In genomic region chr16:89759742-89760366, GRCh38 we compare ENCODE assay signal across 14 cellular contexts. TPM values are rescaled to one million over a fixed set of nuclear protein-coding genes. Genes with fewer than 3 reads are reported as not detected.
A peak's percentile ranks its signal among the peaks of the same experiment; 100 is the strongest.
DNase-seq lines count a peak whose midpoint lies in the region; ATAC-seq and TF ChIP-seq lines count a peak whose summit lies in the region.
"Had no signal": no experiment of that assay in that cellular context is flagged by ENCODE, and none has a peak within 500 bp of the region (broad histone marks: within the 10 kb centered on the region; RNA-seq: fewer than 3 reads in every experiment).

No MANE protein-coding gene starts in this region.

- H3K36me3 ChIP-seq in Caco-2 (ENCODE audit: control insufficient read depth, insufficient read depth, low read length) (peaks cover 13% of the 10 kb centered on the region), HAP-1 (replicated peaks) (peaks cover 83% of the 10 kb centered on the region)
- H3K36me3 ChIP-seq in naive thymus-derived CD4-positive, alpha-beta T cell (ENCODE audit: control insufficient read depth in 2 of 3, insufficient read depth in 3 of 3, low read length in 3 of 3): no peaks in the 10 kb centered on the region
- H3K36me3 ChIP-seq: adrenal gland had no signal

- in situ Hi-C loops in HAP-1 (cut with MboI; ENCODE audit: low sequenced_read_pairs): no loop called here

- no peak for TF ChIP-seq CTCF in Caco-2 (IDR thresholded peaks at IDR 0.05; ENCODE audit: insufficient read depth in 1 of 2, low read depth in 1 of 2, low read length in 1 of 2, severe bottlenecking in 1 of 2, unreplicated experiment in 1 of 2)

- no TSS peak for BruUV-seq in Caco-2 (replicated peaks; lab: Mats Ljungman, UMichigan)

- intact Hi-C loops in Caco-2 (cut with micrococcal nuclease; ENCODE audit: unreplicated experiment): no loop called here
- intact Hi-C loops in activated T-helper 1 cell treated with anti-CD3 and anti-CD28 coated beads, Interleukin-12 subunit alpha, Interleukin-12 subunit beta, Interleukin-2, Interleukin-4 antibody, amounts not matched to agents 30 ng/mL and 10 ng/mL and 1 ng/mL, durations not matched to agents 14 hours and 24 hours and 36 hours (cut with micrococcal nuclease): no loop called here
- intact Hi-C loops in naive thymus-derived CD4-positive, alpha-beta T cell (cut with micrococcal nuclease): loop anchor here in 1 of 2 donors (2.0 kb wide), 1 partner anchor 19 kb away; no protein-coding TSS in a partner anchor

- H3K4me1 ChIP-seq in Caco-2: no peaks in the 10 kb centered on the region
- peaks cover 22 to 27% of the 10 kb centered on the region in 2 donors for H3K4me1 ChIP-seq in naive thymus-derived CD4-positive, alpha-beta T cell (ENCODE audit: control insufficient read depth in 2 of 2, insufficient read depth in 2 of 2, low read length in 2 of 2)
- no peaks in the 10 kb centered on the region for H3K4me1 ChIP-seq in HAP-1
- H3K4me1 ChIP-seq: adrenal gland, parathyroid adenoma had no signal

- H3K4me3 ChIP-seq in Caco-2 (ENCODE audit: low read depth, low read length) (no peak overlapping the region), HAP-1 (no peak overlapping the region)
- H3K4me3 ChIP-seq in naive thymus-derived CD4-positive, alpha-beta T cell (ENCODE audit: low read length): no peak overlapping the region
- H3K4me3 ChIP-seq: adrenal gland had no signal

- H3K36me3 Mint-ChIP-seq in T-helper 1 cell treated with Interleukin-12 subunit alpha and Interleukin-12 subunit beta and Interleukin-4 antibody, amounts not matched to agents 30 μg/mL and 1 μg/mL, for 36 hours (ENCODE audit: low read depth): peaks cover 42% of the 10 kb centered on the region
- peaks cover 98% of the 10 kb centered on the region for H3K36me3 Mint-ChIP-seq in Caco-2 (ENCODE audit: insufficient read depth, unreplicated experiment)
- H3K36me3 Mint-ChIP-seq in activated T-helper 1 cell treated with anti-CD3 and anti-CD28 coated beads, Interleukin-12 subunit alpha, Interleukin-12 subunit beta, Interleukin-2, Interleukin-4 antibody, amounts not matched to agents 30 ng/mL and 10 ng/mL and 1 ng/mL, durations not matched to agents 14 hours and 24 hours and 36 hours (ENCODE audit: low read depth): peaks cover 42% of the 10 kb centered on the region
- peaks cover 0 to 36% (median 0%) of the 10 kb centered on the region in 5 donors for H3K36me3 Mint-ChIP-seq in naive thymus-derived CD4-positive, alpha-beta T cell

- peak overlapping the region; percentile 57 for H3K27ac Mint-ChIP-seq in T-helper 1 cell treated with Interleukin-12 subunit alpha and Interleukin-12 subunit beta and Interleukin-4 antibody, amounts not matched to agents 30 μg/mL and 1 μg/mL, for 36 hours
- H3K27ac Mint-ChIP-seq in Caco-2 (ENCODE audit: unreplicated experiment): peak overlapping the region; percentile 49
- peak overlapping the region; percentile 48 for H3K27ac Mint-ChIP-seq in activated T-helper 1 cell treated with anti-CD3 and anti-CD28 coated beads, Interleukin-12 subunit alpha, Interleukin-12 subunit beta, Interleukin-2, Interleukin-4 antibody, amounts not matched to agents 30 ng/mL and 10 ng/mL and 1 ng/mL, durations not matched to agents 14 hours and 24 hours and 36 hours
- H3K27ac Mint-ChIP-seq in naive thymus-derived CD4-positive, alpha-beta T cell: peak overlapping the region; percentile 90 to 92 (median 92)

- no peak for DNase-seq in T-helper 1 cell
- DNase-seq in Caco-2: no peak
- DNase-seq in activated T-helper 1 cell treated with anti-CD3 and anti-CD28 coated beads, Interleukin-12 subunit alpha, Interleukin-12 subunit beta, Interleukin-2, Interleukin-4 antibody, amounts not matched to agents 30 ng/mL and 10 ng/mL and 1 ng/mL, durations not matched to agents 14 hours and 24 hours and 36 hours (ENCODE audit: low spot score): no peak
- DNase-seq in naive thymus-derived CD4-positive, alpha-beta T cell: no peak
- DNase-seq in NCI-H748 (lab: John Stamatoyannopoulos, UW; ENCODE audit: unreplicated experiment): no peak
- no peak for DNase-seq in HAP-1 (ENCODE audit: low spot score in 2 of 2)
- DNase-seq: adrenal gland, kidney glomerular epithelial cell, NCI-H1092, Right ventricle myocardium superior had no signal

- H3K4me1 Mint-ChIP-seq in T-helper 1 cell treated with Interleukin-12 subunit alpha and Interleukin-12 subunit beta and Interleukin-4 antibody, amounts not matched to agents 30 μg/mL and 1 μg/mL, for 36 hours (ENCODE audit: low read depth): peaks cover 25% of the 10 kb centered on the region
- H3K4me1 Mint-ChIP-seq in Caco-2 (ENCODE audit: low read depth, unreplicated experiment): no peaks in the 10 kb centered on the region
- H3K4me1 Mint-ChIP-seq in activated T-helper 1 cell treated with anti-CD3 and anti-CD28 coated beads, Interleukin-12 subunit alpha, Interleukin-12 subunit beta, Interleukin-2, Interleukin-4 antibody, amounts not matched to agents 30 ng/mL and 10 ng/mL and 1 ng/mL, durations not matched to agents 14 hours and 24 hours and 36 hours (ENCODE audit: low read depth): peaks cover 29% of the 10 kb centered on the region
- peaks cover 19 to 40% (median 35%) of the 10 kb centered on the region in 7 donors for H3K4me1 Mint-ChIP-seq in naive thymus-derived CD4-positive, alpha-beta T cell

- H3K27ac ChIP-seq in naive thymus-derived CD4-positive, alpha-beta T cell (ENCODE audit: low read depth, low read length): no peak overlapping the region
- H3K27ac ChIP-seq: 22Rv1, adrenal gland, parathyroid adenoma had no signal

- no peaks in the 10 kb centered on the region for H3K9me3 Mint-ChIP-seq in T-helper 1 cell treated with Interleukin-12 subunit alpha and Interleukin-12 subunit beta and Interleukin-4 antibody, amounts not matched to agents 30 μg/mL and 1 μg/mL, for 36 hours
- no peaks in the 10 kb centered on the region for H3K9me3 Mint-ChIP-seq in Caco-2 (ENCODE audit: unreplicated experiment)
- H3K9me3 Mint-ChIP-seq in activated T-helper 1 cell treated with anti-CD3 and anti-CD28 coated beads, Interleukin-12 subunit alpha, Interleukin-12 subunit beta, Interleukin-2, Interleukin-4 antibody, amounts not matched to agents 30 ng/mL and 10 ng/mL and 1 ng/mL, durations not matched to agents 14 hours and 24 hours and 36 hours: no peaks in the 10 kb centered on the region
- peaks cover 0 to 2% (median 0%) of the 10 kb centered on the region in 11 donors for H3K9me3 Mint-ChIP-seq in naive thymus-derived CD4-positive, alpha-beta T cell

- ATAC-seq in naive thymus-derived CD4-positive, alpha-beta T cell: peak; percentile 30
- no peak for ATAC-seq in GM18909 (IDR thresholded peaks at IDR 0.05; ENCODE audit: poor library complexity, unreplicated experiment)

- H3K27me3 ChIP-seq in Caco-2 (replicated peaks; ENCODE audit: control insufficient read depth, insufficient read depth, low read length) (no peaks in the 10 kb centered on the region), HAP-1 (ENCODE audit: low read depth) (no peaks in the 10 kb centered on the region)
- no peaks in the 10 kb centered on the region for H3K27me3 ChIP-seq in naive thymus-derived CD4-positive, alpha-beta T cell (ENCODE audit: control insufficient read depth in 2 of 2, insufficient read depth in 2 of 2, low read length in 2 of 2)
- H3K27me3 ChIP-seq: adrenal gland had no signal

- CTCF ChIA-PET in Caco-2 (lab: Charles Lee): no interaction called here
- CTCF ChIA-PET in naive thymus-derived CD4-positive, alpha-beta T cell (lab: Charles Lee): no interaction called here

- POLR2A ChIA-PET in Caco-2 (lab: Charles Lee): no interaction called here
- POLR2A ChIA-PET in naive thymus-derived CD4-positive, alpha-beta T cell (lab: Charles Lee): no interaction called here

- no peaks in the 10 kb centered on the region for H3K27me3 Mint-ChIP-seq in T-helper 1 cell treated with Interleukin-12 subunit alpha and Interleukin-12 subunit beta and Interleukin-4 antibody, amounts not matched to agents 30 μg/mL and 1 μg/mL, for 36 hours (ENCODE audit: low read depth)
- H3K27me3 Mint-ChIP-seq in Caco-2 (ENCODE audit: insufficient read depth, unreplicated experiment): no peaks in the 10 kb centered on the region
- H3K27me3 Mint-ChIP-seq in activated T-helper 1 cell treated with anti-CD3 and anti-CD28 coated beads, Interleukin-12 subunit alpha, Interleukin-12 subunit beta, Interleukin-2, Interleukin-4 antibody, amounts not matched to agents 30 ng/mL and 10 ng/mL and 1 ng/mL, durations not matched to agents 14 hours and 24 hours and 36 hours (ENCODE audit: insufficient read depth): no peaks in the 10 kb centered on the region
- H3K27me3 Mint-ChIP-seq in naive thymus-derived CD4-positive, alpha-beta T cell: no peaks in the 10 kb centered on the region

- no peak overlapping the region for H3K4me3 Mint-ChIP-seq in T-helper 1 cell treated with Interleukin-12 subunit alpha and Interleukin-12 subunit beta and Interleukin-4 antibody, amounts not matched to agents 30 μg/mL and 1 μg/mL, for 36 hours
- H3K4me3 Mint-ChIP-seq in Caco-2 (ENCODE audit: unreplicated experiment): no peak overlapping the region
- no peak overlapping the region for H3K4me3 Mint-ChIP-seq in activated T-helper 1 cell treated with anti-CD3 and anti-CD28 coated beads, Interleukin-12 subunit alpha, Interleukin-12 subunit beta, Interleukin-2, Interleukin-4 antibody, amounts not matched to agents 30 ng/mL and 10 ng/mL and 1 ng/mL, durations not matched to agents 14 hours and 24 hours and 36 hours
- H3K4me3 Mint-ChIP-seq in naive thymus-derived CD4-positive, alpha-beta T cell: peak overlapping the region in 9 of 10 donors; percentile 16 to 91 (median 87)

- H3K9me3 ChIP-seq in Caco-2: no peaks in the 10 kb centered on the region
- no peaks in the 10 kb centered on the region for H3K9me3 ChIP-seq in naive thymus-derived CD4-positive, alpha-beta T cell (ENCODE audit: control insufficient read depth in 2 of 3, low read length in 3 of 3)
- H3K9me3 ChIP-seq in HAP-1: no peaks in the 10 kb centered on the region
- H3K9me3 ChIP-seq: adrenal gland had no signal

RNA-seq across cellular contexts. Expression of gene ZNF276, which starts 38.5 kb away (rescaled TPM):
- 28.1 and 35.4 TPM in 2 replicates for total RNA-seq in Caco-2 (2022)
- 34.2 and 36.4 TPM in 2 replicates for total RNA-seq in activated T-helper 1 cell treated with anti-CD3 and anti-CD28 coated beads, Interleukin-12 subunit alpha, Interleukin-12 subunit beta, Interleukin-2, Interleukin-4 antibody, amounts not matched to agents 30 ng/mL and 10 ng/mL and 1 ng/mL, durations not matched to agents 14 hours and 24 hours and 36 hours
- total RNA-seq in naive thymus-derived CD4-positive, alpha-beta T cell: 100 to 1,000 TPM in 4 of 5 experiments, 10 to 100 TPM in 1; 75.4 to 160 (median 137) TPM
- polyA plus RNA-seq in naive thymus-derived CD4-positive, alpha-beta T cell: 10 to 100 TPM; 17.0 to 65.1 TPM

RNA-seq across cellular contexts. Expression of gene VPS9D1, which starts 39.2 kb away (rescaled TPM):
- 6.1 and 6.3 TPM in 2 replicates for total RNA-seq in Caco-2 (2022)
- total RNA-seq in activated T-helper 1 cell treated with anti-CD3 and anti-CD28 coated beads, Interleukin-12 subunit alpha, Interleukin-12 subunit beta, Interleukin-2, Interleukin-4 antibody, amounts not matched to agents 30 ng/mL and 10 ng/mL and 1 ng/mL, durations not matched to agents 14 hours and 24 hours and 36 hours: 4.9 and 5.9 TPM in 2 replicates
- 10 to 100 TPM; 11.2 to 28.9 (median 13.3) TPM for total RNA-seq in naive thymus-derived CD4-positive, alpha-beta T cell
- polyA plus RNA-seq in naive thymus-derived CD4-positive, alpha-beta T cell: 1 to 10 TPM in 1 of 2 donors, under 1 TPM in 1; 0.93 to 1.5 TPM

RNA-seq across cellular contexts. Expression of gene FANCA, which starts 56.6 kb away (rescaled TPM):
- 173 and 185 TPM in 2 replicates for total RNA-seq in Caco-2 (2022)
- 210 and 221 TPM in 2 replicates for total RNA-seq in activated T-helper 1 cell treated with anti-CD3 and anti-CD28 coated beads, Interleukin-12 subunit alpha, Interleukin-12 subunit beta, Interleukin-2, Interleukin-4 antibody, amounts not matched to agents 30 ng/mL and 10 ng/mL and 1 ng/mL, durations not matched to agents 14 hours and 24 hours and 36 hours
- 100 to 1,000 TPM in 1 of 5 experiments, 10 to 100 TPM in 1, 1 to 10 TPM in 3; 3.5 to 111 (median 7.9) TPM for total RNA-seq in naive thymus-derived CD4-positive, alpha-beta T cell
- polyA plus RNA-seq in naive thymus-derived CD4-positive, alpha-beta T cell: 1 to 10 TPM in 1 of 2 donors, under 1 TPM in 1; 0.59 to 3.4 TPM

RNA-seq across cellular contexts. Expression of gene SPATA2L, which starts 58.3 kb away (rescaled TPM):
- 16.4 and 18.5 TPM in 2 replicates for total RNA-seq in Caco-2 (2022)
- total RNA-seq in activated T-helper 1 cell treated with anti-CD3 and anti-CD28 coated beads, Interleukin-12 subunit alpha, Interleukin-12 subunit beta, Interleukin-2, Interleukin-4 antibody, amounts not matched to agents 30 ng/mL and 10 ng/mL and 1 ng/mL, durations not matched to agents 14 hours and 24 hours and 36 hours: 14.1 and 15.2 TPM in 2 replicates
- total RNA-seq in naive thymus-derived CD4-positive, alpha-beta T cell: 10 to 100 TPM in 3 of 5 experiments, 1 to 10 TPM in 2; 8.4 to 32.2 (median 12.0) TPM
- polyA plus RNA-seq in naive thymus-derived CD4-positive, alpha-beta T cell: 10 to 100 TPM in 1 of 2 donors, 1 to 10 TPM in 1; 7.0 to 12.4 TPM

Comparison
In these comparisons a context has a peak if more than half of its experiments do, and no peak if none do; other contexts are left out.
1. H3K4me3 Mint-ChIP-seq: peak in naive thymus-derived CD4-positive, alpha-beta T cell (9 of 10); none in T-helper 1 cell treated with Interleukin-12 subunit alpha and Interleukin-12 subunit beta and Interleukin-4 antibody, amounts not matched to agents 30 μg/mL and 1 μg/mL, for 36 hours (single experiment), Caco-2 (single experiment) and activated T-helper 1 cell treated with anti-CD3 and anti-CD28 coated beads, Interleukin-12 subunit alpha, Interleukin-12 subunit beta, Interleukin-2, Interleukin-4 antibody, amounts not matched to agents 30 ng/mL and 10 ng/mL and 1 ng/mL, durations not matched to agents 14 hours and 24 hours and 36 hours (single experiment).
2. Peak in every context shown above with its lines, with median percentiles within 50 percentile points of each other: H3K27ac Mint-ChIP-seq.